Comparison of ENCODE assay signal across 16 cellular contexts in genomic region chr13:47433461-47434005, GRCh38.
A peak's percentile ranks its signal among the peaks of the same experiment; 100 is the strongest.
DNase-seq lines count a peak whose midpoint lies in the region; ATAC-seq and TF ChIP-seq lines count a peak whose summit lies in the region.
"Had no signal": no experiment of that assay in that cellular context is flagged by ENCODE, and none has a peak within 500 bp of the region (broad histone marks: within the 10 kb centered on the region; RNA-seq: fewer than 3 reads in every experiment).

No MANE protein-coding gene starts in this region.

- no peaks in the 10 kb centered on the region for H3K27me3 Mint-ChIP-seq in activated T-cell treated with anti-CD3 and anti-CD28 coated beads, Interleukin-2, amount 50 U/mL, for 24 hours

- no peaks in the 10 kb centered on the region for H3K9me3 Mint-ChIP-seq in stimulated activated effector memory CD8-positive, alpha-beta T cell treated with anti-CD3 and anti-CD28 coated beads, Interleukin-12 subunit alpha, Interleukin-12 subunit beta, amount 100 ng/mL, for 72 hours
- H3K9me3 Mint-ChIP-seq in activated T-cell treated with anti-CD3 and anti-CD28 coated beads, Interleukin-2, amount 50 U/mL, for 24 hours = peaks cover 13% of the 10 kb centered on the region

- no peak overlapping the region for H3K27ac Mint-ChIP-seq in stimulated activated effector memory CD8-positive, alpha-beta T cell treated with anti-CD3 and anti-CD28 coated beads, Interleukin-12 subunit alpha, Interleukin-12 subunit beta, amount 100 ng/mL, for 72 hours
- H3K27ac Mint-ChIP-seq in activated T-cell treated with anti-CD3 and anti-CD28 coated beads, Interleukin-2, amount 50 U/mL, for 24 hours = no peak overlapping the region

- H2AFZ ChIP-seq in GM23248 (no peak overlapping the region), PC-3 (ENCODE audit: low read length) (no peak overlapping the region), smooth muscle cell (ENCODE audit: low read depth) (peak overlapping the region; percentile 16)

- H3K9ac ChIP-seq in GM23248 (no peak overlapping the region), PC-3 (ENCODE audit: low read length) (no peak overlapping the region), smooth muscle cell (ENCODE audit: low read depth) (no peak overlapping the region)

- intact Hi-C loops in PC-3 (cut with micrococcal nuclease) = no loop called here

- H3F3A ChIP-seq in GM23248 (ENCODE audit: insufficient read depth) (peaks cover 7% of the 10 kb centered on the region; the same call in 1 of the 2 replicates), PC-3 (ENCODE audit: low read length, unreplicated experiment) (no peaks in the 10 kb centered on the region), smooth muscle cell (ENCODE audit: low read depth) (peaks cover 7% of the 10 kb centered on the region)

- H4K20me1 ChIP-seq in GM23248 (ENCODE audit: insufficient read depth) = no peaks in the 10 kb centered on the region
- no peaks in the 10 kb centered on the region for H4K20me1 ChIP-seq in PC-3 (ENCODE audit: low read length)
- H4K20me1 ChIP-seq in smooth muscle cell (ENCODE audit: low read depth) = no peaks in the 10 kb centered on the region

- no peaks in the 10 kb centered on the region for H3K4me1 Mint-ChIP-seq in stimulated activated effector memory CD8-positive, alpha-beta T cell treated with anti-CD3 and anti-CD28 coated beads, Interleukin-12 subunit alpha, Interleukin-12 subunit beta, amount 100 ng/mL, for 72 hours
- H3K4me1 Mint-ChIP-seq in activated T-cell treated with anti-CD3 and anti-CD28 coated beads, Interleukin-2, amount 50 U/mL, for 24 hours (ENCODE audit: low read depth) = no peaks in the 10 kb centered on the region

- no peak overlapping the region for H3K4me3 ChIP-seq in GM23248
- no peak overlapping the region for H3K4me3 ChIP-seq in PC-3 (ENCODE audit: low read length)
- no peak overlapping the region for H3K4me3 ChIP-seq in choroid plexus epithelial cell (ENCODE audit: low read depth, low read length)
- no peak overlapping the region for H3K4me3 ChIP-seq in smooth muscle cell
- H3K4me3 ChIP-seq: GM12878, HAP-1, SJCRH30 had no signal

- no peaks in the 10 kb centered on the region for H3K36me3 Mint-ChIP-seq in stimulated activated effector memory CD8-positive, alpha-beta T cell treated with anti-CD3 and anti-CD28 coated beads, Interleukin-12 subunit alpha, Interleukin-12 subunit beta, amount 100 ng/mL, for 72 hours
- no peaks in the 10 kb centered on the region for H3K36me3 Mint-ChIP-seq in activated T-cell treated with anti-CD3 and anti-CD28 coated beads, Interleukin-2, amount 50 U/mL, for 24 hours (ENCODE audit: low read depth)

- peaks cover 12% of the 10 kb centered on the region for H3K4me1 ChIP-seq in GM23248 (ENCODE audit: insufficient read depth)
- H3K4me1 ChIP-seq in PC-3 (ENCODE audit: insufficient read depth, low read length) = no peaks in the 10 kb centered on the region
- H3K4me1 ChIP-seq in smooth muscle cell (ENCODE audit: low read depth) = peaks cover 8% of the 10 kb centered on the region
- H3K4me1 ChIP-seq: HAP-1, SJCRH30 had no signal

- H3K4me2 ChIP-seq in GM23248 (ENCODE audit: unreplicated experiment) (no peak overlapping the region), PC-3 (ENCODE audit: low read length) (no peak overlapping the region), smooth muscle cell (peak overlapping the region; percentile 21)

- H3K9me3 ChIP-seq in GM23248 (ENCODE audit: low read depth) (no peaks in the 10 kb centered on the region), PC-3 (ENCODE audit: low read length) (no peaks in the 10 kb centered on the region), smooth muscle cell (replicated peaks; ENCODE audit: low read depth) (no peaks in the 10 kb centered on the region)
- H3K9me3 ChIP-seq: HAP-1, SJCRH30 had no signal

- no peak overlapping the region for H3K4me3 Mint-ChIP-seq in stimulated activated effector memory CD8-positive, alpha-beta T cell treated with anti-CD3 and anti-CD28 coated beads, Interleukin-12 subunit alpha, Interleukin-12 subunit beta, amount 100 ng/mL, for 72 hours
- no peak overlapping the region for H3K4me3 Mint-ChIP-seq in activated T-cell treated with anti-CD3 and anti-CD28 coated beads, Interleukin-2, amount 50 U/mL, for 24 hours

- POLR2A ChIA-PET in PC-3 (lab: Charles Lee; ENCODE audit: unreplicated experiment) = interaction anchor here (0.6 kb wide), 1 partner anchor 17 kb away, joined by 5 read pairs; no protein-coding TSS in a partner anchor

- ATAC-seq in PC-3 = peak; percentile 48; the same call in 1 of the 2 replicates
- no peak for ATAC-seq in stimulated activated effector memory CD8-positive, alpha-beta T cell treated with anti-CD3 and anti-CD28 coated beads, Interleukin-12 subunit alpha, Interleukin-12 subunit beta, amount 100 ng/mL, for 72 hours
- ATAC-seq: GM12878 had no signal

- H3K36me3 ChIP-seq in GM23248 (ENCODE audit: low read depth) = no peaks in the 10 kb centered on the region
- H3K36me3 ChIP-seq in PC-3 (ENCODE audit: low read depth, low read length) = no peaks in the 10 kb centered on the region
- no peaks in the 10 kb centered on the region for H3K36me3 ChIP-seq in smooth muscle cell (ENCODE audit: low read depth)
- H3K36me3 ChIP-seq: HAP-1, SJCRH30 had no signal

- H3K79me2 ChIP-seq in GM23248 (ENCODE audit: insufficient read depth) (no peaks in the 10 kb centered on the region), PC-3 (ENCODE audit: low read length) (no peaks in the 10 kb centered on the region), smooth muscle cell (ENCODE audit: low read depth) (no peaks in the 10 kb centered on the region)

- TF ChIP-seq CTCF in PC-3 (conservative IDR thresholded peaks at IDR 0.05; ENCODE audit: low read depth, low read length) = no peak
- TF ChIP-seq CTCF in choroid plexus epithelial cell (conservative IDR thresholded peaks at IDR 0.05; ENCODE audit: low read depth, low read length) = no peak
- no peak for TF ChIP-seq CTCF in smooth muscle cell (IDR thresholded peaks at IDR 0.05; ENCODE audit: borderline replicate concordance, insufficient read depth, poor library complexity, severe bottlenecking)

- H3K27me3 ChIP-seq in GM23248 (replicated peaks; ENCODE audit: insufficient read depth) (no peaks in the 10 kb centered on the region), PC-3 (ENCODE audit: low read length) (no peaks in the 10 kb centered on the region), smooth muscle cell (ENCODE audit: low read depth) (no peaks in the 10 kb centered on the region)
- H3K27me3 ChIP-seq: SJCRH30 had no signal

- H3K9me2 ChIP-seq in GM23248 (ENCODE audit: insufficient read depth) (no peaks in the 10 kb centered on the region), PC-3 (replicated peaks; ENCODE audit: low read length) (no peaks in the 10 kb centered on the region)

- 53 to 73% methylated on average over 2 of the region's 2 CpGs for WGBS in GM23248 (ENCODE audit: low coverage in 1 of 2, low lambda C conversion rate in 2 of 2, missing lambda C conversion rate in 2 of 2), 2 experiments
- 61% methylated on average over 2 of the region's 2 CpGs for WGBS in smooth muscle cell (ENCODE audit: low lambda C conversion rate)

- no peak overlapping the region for H3K27ac ChIP-seq in GM23248
- H3K27ac ChIP-seq in PC-3 (ENCODE audit: low read length) = no peak overlapping the region
- no peak overlapping the region for H3K27ac ChIP-seq in smooth muscle cell (ENCODE audit: low read depth)
- H3K27ac ChIP-seq: SJCRH30 had no signal

- DNase-seq in GM23248 (peak; percentile 70), PC-3 (peak; percentile 40), choroid plexus epithelial cell (ENCODE audit: low read depth) (peak; percentile 35), smooth muscle cell (lab: John Stamatoyannopoulos, UW; ENCODE audit: unreplicated experiment) (no peak), HT-29 (ENCODE audit: low spot score) (no peak)
- no peak for DNase-seq in stimulated activated effector memory CD8-positive, alpha-beta T cell treated with anti-CD3 and anti-CD28 coated beads, Interleukin-12 subunit alpha, Interleukin-12 subunit beta, amount 100 ng/mL, for 72 hours (ENCODE audit: low spot score in 2 of 2)
- DNase-seq in activated T-cell treated with anti-CD3 and anti-CD28 coated beads, Interleukin-2, amount 50 U/mL, for 24 hours = no peak
- DNase-seq: C1 segment of cervical spinal cord, KBM-7, NCI-H1417, NCI-H2029 treated with DMSO at 0.1 percent for 48 hours, NCI-H524, RPMI8226, SJCRH30 had no signal

- CTCF ChIA-PET in PC-3 (lab: Charles Lee) = no interaction called here

- no TSS peak for BruUV-seq in PC-3 (replicated peaks; lab: Mats Ljungman, UMichigan)

- in situ Hi-C loops in GM23248 (cut with MboI) = no loop called here

Comparison
In these comparisons a context has a peak if more than half of its experiments do, and no peak if none do; other contexts are left out.
1. DNase-seq: peak in GM23248 (single experiment), PC-3 (single experiment) and choroid plexus epithelial cell (single experiment); none in smooth muscle cell (single experiment), stimulated activated effector memory CD8-positive, alpha-beta T cell treated with anti-CD3 and anti-CD28 coated beads, Interleukin-12 subunit alpha, Interleukin-12 subunit beta, amount 100 ng/mL, for 72 hours (0 of 2), HT-29 (single experiment) and activated T-cell treated with anti-CD3 and anti-CD28 coated beads, Interleukin-2, amount 50 U/mL, for 24 hours (single experiment).